Comparison of ENCODE assay signal across 35 cellular contexts in genomic region chrX:147077472-147077871, GRCh38.
"Had no signal": no experiment of that assay in that cellular context is flagged by ENCODE, and none has a peak within 500 bp of the region (broad histone marks: within the 10 kb centered on the region; RNA-seq: fewer than 3 reads in every experiment).

No MANE protein-coding gene starts in this region.

- H3K36me3 ChIP-seq: MG63 had no signal

- DNase-seq: Kasumi-1, MG63, MM.1S, MV-4-11, NCI-H1048, NCI-H1092, NCI-H1092 treated with DMSO at 0.1 percent for 48 hours, NCI-H1105, NCI-H1105 treated with DMSO at 0.1 percent for 48 hours, NCI-H1417, NCI-H1417 treated with DMSO at 0.1 percent for 48 hours, NCI-H1436, NCI-H1436 treated with DMSO at 0.1 percent for 48 hours, NCI-H146, NCI-H1694, NCI-H1694 treated with DMSO at 0.1 percent for 48 hours, NCI-H187, NCI-H187 treated with DMSO at 0.1 percent for 48 hours, NCI-H1930, NCI-H2029, NCI-H2029 treated with DMSO at 0.1 percent for 48 hours, NCI-H2081, NCI-H2081 treated with DMSO at 0.1 percent for 48 hours, NCI-H2107, NCI-H2171, NCI-H2171 treated with DMSO at 0.1 percent for 48 hours, NCI-H2227 treated with DMSO at 0.1 percent for 48 hours, NCI-H226, NCI-H345, NCI-H446, NCI-H446 treated with DMSO at 0.1 percent for 48 hours, NCI-H510A, NCI-H510A treated with DMSO at 0.1 percent for 48 hours, NCI-H524, NCI-H524 treated with DMSO at 0.1 percent for 48 hours had no signal

- H3K4me3 ChIP-seq: MG63 had no signal

- H3K27me3 ChIP-seq: MG63 had no signal

- H3K9me3 ChIP-seq: MG63 had no signal
